In the genomic region with DNA sequence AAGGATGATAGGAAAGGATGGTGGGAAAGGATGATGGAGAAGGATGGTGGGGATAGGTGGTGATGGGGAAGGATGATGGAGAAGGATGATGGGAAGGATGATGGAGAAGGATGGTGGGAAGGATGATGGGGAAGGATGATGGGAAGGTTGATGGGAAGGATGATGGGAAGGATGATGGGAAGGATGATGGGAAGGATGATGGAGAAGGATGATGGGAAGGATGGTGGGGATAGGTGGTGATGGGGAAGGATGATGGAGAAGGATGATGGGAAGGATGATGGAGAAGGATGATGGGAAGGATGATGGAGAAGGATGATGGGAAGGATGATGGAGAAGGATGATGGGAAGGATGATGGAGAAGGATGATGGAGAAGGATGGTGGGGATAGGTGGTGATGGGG, we compare ENCODE assay signal across 9 cellular contexts. TPM values are rescaled to one million over a fixed set of nuclear protein-coding genes. Genes with fewer than 3 reads are reported as not detected.
DNase-seq lines count a peak whose midpoint lies in the region; ATAC-seq and TF ChIP-seq lines count a peak whose summit lies in the region.
"Not testable (repeated sequence)": the region's sequence is repeated elsewhere in the genome, so short reads cannot be mapped to it uniquely, and the experiment has no call there.
"Had no signal": no experiment of that assay in that cellular context is flagged by ENCODE, and none has a peak within 500 bp of the region (broad histone marks: within the 10 kb centered on the region; RNA-seq: fewer than 3 reads in every experiment).

No MANE protein-coding gene starts in this region.

- ATAC-seq in activated CD8-positive, alpha-beta T cell treated with anti-CD3 and anti-CD28 coated beads, Interleukin-2, amount 10 ng/mL, durations not matched to agents 7 days and 5 days; activated naive CD8-positive, alpha-beta T cell treated with anti-CD3 and anti-CD28 coated beads, Interleukin-2, amount 50 U/mL, for 24 hours; naive thymus-derived CD4-positive, alpha-beta T cell; stimulated activated effector memory CD8-positive, alpha-beta T cell treated with anti-CD3 and anti-CD28 coated beads, Interleukin-12 subunit alpha, Interleukin-12 subunit beta, amount 100 ng/mL, for 72 hours: not testable (repeated sequence)

- peak overlapping the region; percentile 76 for H3K27ac Mint-ChIP-seq in activated CD4-positive, alpha-beta T cell treated with anti-CD3 and anti-CD28 coated beads, Interleukin-2, amount 10 ng/mL, durations not matched to agents 24 days and 14 days
- peak overlapping the region; percentile 73 for H3K27ac Mint-ChIP-seq in activated CD8-positive, alpha-beta T cell treated with anti-CD3 and anti-CD28 coated beads, Interleukin-2, amount 10 ng/mL, durations not matched to agents 7 days and 5 days
- peak overlapping the region; percentile 36 for H3K27ac Mint-ChIP-seq in activated T-helper 2 cell treated with anti-CD3 and anti-CD28 coated beads, Interferon-gamma antibody, Interleukin-2, Interleukin-4, amounts not matched to agents 10 μg/mL and 5 μg/mL and 100 μg/mL, durations not matched to agents 14 hours and 24 hours and 36 hours
- H3K27ac Mint-ChIP-seq in activated naive CD8-positive, alpha-beta T cell treated with anti-CD3 and anti-CD28 coated beads, Interleukin-2, amount 50 U/mL, for 24 hours: peak overlapping the region; percentile 62
- H3K27ac Mint-ChIP-seq in naive thymus-derived CD4-positive, alpha-beta T cell: peak overlapping the region in 5 of 9 donors; percentile 81 to 91 (median 83)
- H3K27ac Mint-ChIP-seq in stimulated activated effector memory CD8-positive, alpha-beta T cell treated with anti-CD3 and anti-CD28 coated beads, Interleukin-12 subunit alpha, Interleukin-12 subunit beta, amount 100 ng/mL, for 72 hours: peak overlapping the region; percentile 96

- H3K27me3 Mint-ChIP-seq in activated CD4-positive, alpha-beta T cell treated with anti-CD3 and anti-CD28 coated beads, Interleukin-2, amount 10 ng/mL, durations not matched to agents 24 days and 14 days; activated CD8-positive, alpha-beta T cell treated with anti-CD3 and anti-CD28 coated beads, Interleukin-2, amount 10 ng/mL, durations not matched to agents 7 days and 5 days (ENCODE audit: low read depth); activated T-helper 2 cell treated with anti-CD3 and anti-CD28 coated beads, Interferon-gamma antibody, Interleukin-2, Interleukin-4, amounts not matched to agents 10 μg/mL and 5 μg/mL and 100 μg/mL, durations not matched to agents 14 hours and 24 hours and 36 hours (ENCODE audit: low read depth); activated naive CD8-positive, alpha-beta T cell treated with anti-CD3 and anti-CD28 coated beads, Interleukin-2, amount 50 U/mL, for 24 hours; naive thymus-derived CD4-positive, alpha-beta T cell: not testable (repeated sequence)

- H3K9me3 Mint-ChIP-seq in activated CD4-positive, alpha-beta T cell treated with anti-CD3 and anti-CD28 coated beads, Interleukin-2, amount 10 ng/mL, durations not matched to agents 24 days and 14 days: peaks cover 23% of the 10 kb centered on the region
- H3K9me3 Mint-ChIP-seq in activated CD8-positive, alpha-beta T cell treated with anti-CD3 and anti-CD28 coated beads, Interleukin-2, amount 10 ng/mL, durations not matched to agents 7 days and 5 days (ENCODE audit: insufficient read depth): not testable (repeated sequence)
- peaks cover 35% of the 10 kb centered on the region for H3K9me3 Mint-ChIP-seq in activated T-helper 2 cell treated with anti-CD3 and anti-CD28 coated beads, Interferon-gamma antibody, Interleukin-2, Interleukin-4, amounts not matched to agents 10 μg/mL and 5 μg/mL and 100 μg/mL, durations not matched to agents 14 hours and 24 hours and 36 hours
- peaks cover 13% of the 10 kb centered on the region for H3K9me3 Mint-ChIP-seq in activated naive CD8-positive, alpha-beta T cell treated with anti-CD3 and anti-CD28 coated beads, Interleukin-2, amount 50 U/mL, for 24 hours
- H3K9me3 Mint-ChIP-seq in naive thymus-derived CD4-positive, alpha-beta T cell: peaks cover 0 to 30% (median 3%) of the 10 kb centered on the region in 11 donors
- H3K9me3 Mint-ChIP-seq in stimulated activated effector memory CD8-positive, alpha-beta T cell treated with anti-CD3 and anti-CD28 coated beads, Interleukin-12 subunit alpha, Interleukin-12 subunit beta, amount 100 ng/mL, for 72 hours: peaks cover 12% of the 10 kb centered on the region

- CTCF ChIA-PET in HEK293 (lab: Yijun Ruan, JAX); activated CD8-positive, alpha-beta T cell treated with anti-CD3 and anti-CD28 coated beads, Interleukin-2, amount 10 ng/mL, durations not matched to agents 7 days and 5 days (lab: Charles Lee); naive thymus-derived CD4-positive, alpha-beta T cell (lab: Charles Lee): not testable (repeated sequence)

- not testable (repeated sequence) for H3K36me3 ChIP-seq in HEK293 (ENCODE audit: control insufficient read depth in 2 of 2, insufficient read depth in 1 of 2, low read length in 2 of 2); naive thymus-derived CD4-positive, alpha-beta T cell (ENCODE audit: control insufficient read depth in 2 of 3, insufficient read depth in 3 of 3, low read length in 3 of 3)

- TF ChIP-seq CTCF in HEK293 (tag by site-specific recombination; IDR thresholded peaks at IDR 0.05): not testable (repeated sequence)

- not testable (repeated sequence) for H3K4me1 ChIP-seq in HEK293 (ENCODE audit: control insufficient read depth, insufficient read depth, low read length); naive thymus-derived CD4-positive, alpha-beta T cell (ENCODE audit: control insufficient read depth in 2 of 2, insufficient read depth in 2 of 2, low read length in 2 of 2)

- peaks cover 13% of the 10 kb centered on the region for H3K36me3 Mint-ChIP-seq in activated CD4-positive, alpha-beta T cell treated with anti-CD3 and anti-CD28 coated beads, Interleukin-2, amount 10 ng/mL, durations not matched to agents 24 days and 14 days (ENCODE audit: low read depth)
- H3K36me3 Mint-ChIP-seq in activated CD8-positive, alpha-beta T cell treated with anti-CD3 and anti-CD28 coated beads, Interleukin-2, amount 10 ng/mL, durations not matched to agents 7 days and 5 days (ENCODE audit: low read depth); activated T-helper 2 cell treated with anti-CD3 and anti-CD28 coated beads, Interferon-gamma antibody, Interleukin-2, Interleukin-4, amounts not matched to agents 10 μg/mL and 5 μg/mL and 100 μg/mL, durations not matched to agents 14 hours and 24 hours and 36 hours (ENCODE audit: low read depth); activated naive CD8-positive, alpha-beta T cell treated with anti-CD3 and anti-CD28 coated beads, Interleukin-2, amount 50 U/mL, for 24 hours (ENCODE audit: low read depth): not testable (repeated sequence)
- H3K36me3 Mint-ChIP-seq in naive thymus-derived CD4-positive, alpha-beta T cell: peaks cover 0 to 15% (median 0%) of the 10 kb centered on the region in 5 donors
- H3K36me3 Mint-ChIP-seq in stimulated activated effector memory CD8-positive, alpha-beta T cell treated with anti-CD3 and anti-CD28 coated beads, Interleukin-12 subunit alpha, Interleukin-12 subunit beta, amount 100 ng/mL, for 72 hours: peaks cover 27% of the 10 kb centered on the region

- peak overlapping the region; percentile 20 for H3K4me3 Mint-ChIP-seq in activated CD4-positive, alpha-beta T cell treated with anti-CD3 and anti-CD28 coated beads, Interleukin-2, amount 10 ng/mL, durations not matched to agents 24 days and 14 days
- peak overlapping the region; percentile 53 for H3K4me3 Mint-ChIP-seq in activated CD8-positive, alpha-beta T cell treated with anti-CD3 and anti-CD28 coated beads, Interleukin-2, amount 10 ng/mL, durations not matched to agents 7 days and 5 days
- not testable (repeated sequence) for H3K4me3 Mint-ChIP-seq in activated T-helper 2 cell treated with anti-CD3 and anti-CD28 coated beads, Interferon-gamma antibody, Interleukin-2, Interleukin-4, amounts not matched to agents 10 μg/mL and 5 μg/mL and 100 μg/mL, durations not matched to agents 14 hours and 24 hours and 36 hours (ENCODE audit: low read depth)
- peak overlapping the region; percentile 29 for H3K4me3 Mint-ChIP-seq in activated naive CD8-positive, alpha-beta T cell treated with anti-CD3 and anti-CD28 coated beads, Interleukin-2, amount 50 U/mL, for 24 hours
- peak overlapping the region in 2 of 10 donors; percentile 59 to 63 for H3K4me3 Mint-ChIP-seq in naive thymus-derived CD4-positive, alpha-beta T cell
- peak overlapping the region; percentile 31 for H3K4me3 Mint-ChIP-seq in stimulated activated effector memory CD8-positive, alpha-beta T cell treated with anti-CD3 and anti-CD28 coated beads, Interleukin-12 subunit alpha, Interleukin-12 subunit beta, amount 100 ng/mL, for 72 hours

- H3K4me3 ChIP-seq in HEK293 (ENCODE audit: low read depth, low read length); naive thymus-derived CD4-positive, alpha-beta T cell (ENCODE audit: low read length): not testable (repeated sequence)

- H3K27ac ChIP-seq in HEK293 (ENCODE audit: extremely low read depth, low read depth, low read length); naive thymus-derived CD4-positive, alpha-beta T cell (ENCODE audit: low read depth, low read length): not testable (repeated sequence)

- DNase-seq in activated CD4-positive, alpha-beta T cell treated with anti-CD3 and anti-CD28 coated beads, Interleukin-2, amount 10 ng/mL, durations not matched to agents 24 days and 14 days; activated CD8-positive, alpha-beta T cell treated with anti-CD3 and anti-CD28 coated beads, Interleukin-2, amount 10 ng/mL, durations not matched to agents 7 days and 5 days; activated T-helper 2 cell treated with anti-CD3 and anti-CD28 coated beads, Interferon-gamma antibody, Interleukin-2, Interleukin-4, amounts not matched to agents 10 μg/mL and 5 μg/mL and 100 μg/mL, durations not matched to agents 14 hours and 24 hours and 36 hours (ENCODE audit: low spot score); activated naive CD8-positive, alpha-beta T cell treated with anti-CD3 and anti-CD28 coated beads, Interleukin-2, amount 50 U/mL, for 24 hours; naive thymus-derived CD4-positive, alpha-beta T cell; stimulated activated effector memory CD8-positive, alpha-beta T cell treated with anti-CD3 and anti-CD28 coated beads, Interleukin-12 subunit alpha, Interleukin-12 subunit beta, amount 100 ng/mL, for 72 hours (ENCODE audit: low spot score in 2 of 2): not testable (repeated sequence)

- H3K9me3 ChIP-seq in HEK293 (ENCODE audit: control insufficient read depth, insufficient read depth, low read depth, low read length); naive thymus-derived CD4-positive, alpha-beta T cell (ENCODE audit: control insufficient read depth in 2 of 3, low read length in 3 of 3): not testable (repeated sequence)

- intact Hi-C loops in activated CD4-positive, alpha-beta T cell treated with anti-CD3 and anti-CD28 coated beads, Interleukin-2, amount 10 ng/mL, durations not matched to agents 24 days and 14 days (cut with micrococcal nuclease); activated T-helper 2 cell treated with anti-CD3 and anti-CD28 coated beads, Interferon-gamma antibody, Interleukin-2, Interleukin-4, amounts not matched to agents 10 μg/mL and 5 μg/mL and 100 μg/mL, durations not matched to agents 14 hours and 24 hours and 36 hours (cut with micrococcal nuclease); naive thymus-derived CD4-positive, alpha-beta T cell (cut with micrococcal nuclease): not testable (repeated sequence)

- POLR2A ChIA-PET in HEK293 (lab: Yijun Ruan, JAX); naive thymus-derived CD4-positive, alpha-beta T cell (lab: Charles Lee): not testable (repeated sequence)
- POLR2A ChIA-PET in activated CD8-positive, alpha-beta T cell treated with anti-CD3 and anti-CD28 coated beads, Interleukin-2, amount 10 ng/mL, durations not matched to agents 7 days and 5 days (lab: Charles Lee): interaction anchor here (0.7 kb wide), 1 partner anchor 881 kb away, joined by 3 read pairs; no protein-coding TSS in a partner anchor

- H3K4me1 Mint-ChIP-seq in activated CD4-positive, alpha-beta T cell treated with anti-CD3 and anti-CD28 coated beads, Interleukin-2, amount 10 ng/mL, durations not matched to agents 24 days and 14 days; activated CD8-positive, alpha-beta T cell treated with anti-CD3 and anti-CD28 coated beads, Interleukin-2, amount 10 ng/mL, durations not matched to agents 7 days and 5 days (ENCODE audit: low read depth); activated T-helper 2 cell treated with anti-CD3 and anti-CD28 coated beads, Interferon-gamma antibody, Interleukin-2, Interleukin-4, amounts not matched to agents 10 μg/mL and 5 μg/mL and 100 μg/mL, durations not matched to agents 14 hours and 24 hours and 36 hours (ENCODE audit: low read depth); naive thymus-derived CD4-positive, alpha-beta T cell: not testable (repeated sequence)
- H3K4me1 Mint-ChIP-seq in activated naive CD8-positive, alpha-beta T cell treated with anti-CD3 and anti-CD28 coated beads, Interleukin-2, amount 50 U/mL, for 24 hours: peaks cover 13% of the 10 kb centered on the region
- H3K4me1 Mint-ChIP-seq in stimulated activated effector memory CD8-positive, alpha-beta T cell treated with anti-CD3 and anti-CD28 coated beads, Interleukin-12 subunit alpha, Interleukin-12 subunit beta, amount 100 ng/mL, for 72 hours: peaks cover 17% of the 10 kb centered on the region

- H3K27me3 ChIP-seq in naive thymus-derived CD4-positive, alpha-beta T cell (ENCODE audit: control insufficient read depth in 2 of 2, insufficient read depth in 2 of 2, low read length in 2 of 2): not testable (repeated sequence)

RNA-seq across cellular contexts. Expression of gene C2CD4C, which starts 15.4 kb away (rescaled TPM):
- total RNA-seq in activated CD4-positive, alpha-beta T cell treated with anti-CD3 and anti-CD28 coated beads, Interleukin-2, amount 10 ng/mL, durations not matched to agents 24 days and 14 days: 0.07 and 0.17 TPM in 2 replicates
- total RNA-seq in activated CD8-positive, alpha-beta T cell treated with anti-CD3 and anti-CD28 coated beads, Interleukin-2, amount 10 ng/mL, durations not matched to agents 7 days and 5 days: not detected
- 0.14 and 0.23 TPM in 2 replicates for total RNA-seq in activated T-helper 2 cell treated with anti-CD3 and anti-CD28 coated beads, Interferon-gamma antibody, Interleukin-2, Interleukin-4, amounts not matched to agents 10 μg/mL and 5 μg/mL and 100 μg/mL, durations not matched to agents 14 hours and 24 hours and 36 hours
- total RNA-seq in naive thymus-derived CD4-positive, alpha-beta T cell: not detected
- not detected for polyA plus RNA-seq in naive thymus-derived CD4-positive, alpha-beta T cell
- total RNA-seq: CD4-positive, CD25-positive, alpha-beta regulatory T cell; GM12878 had no signal
- polyA plus RNA-seq: CD4-positive, CD25-positive, alpha-beta regulatory T cell; GM12878 had no signal

RNA-seq across cellular contexts. Expression of gene MIER2, which starts 49.0 kb away (rescaled TPM):
- total RNA-seq in activated CD4-positive, alpha-beta T cell treated with anti-CD3 and anti-CD28 coated beads, Interleukin-2, amount 10 ng/mL, durations not matched to agents 24 days and 14 days: 27.6 and 32.0 TPM in 2 replicates
- total RNA-seq in activated CD8-positive, alpha-beta T cell treated with anti-CD3 and anti-CD28 coated beads, Interleukin-2, amount 10 ng/mL, durations not matched to agents 7 days and 5 days: 10 to 100 TPM; 21.6 to 23.1 TPM
- total RNA-seq in activated T-helper 2 cell treated with anti-CD3 and anti-CD28 coated beads, Interferon-gamma antibody, Interleukin-2, Interleukin-4, amounts not matched to agents 10 μg/mL and 5 μg/mL and 100 μg/mL, durations not matched to agents 14 hours and 24 hours and 36 hours: 29.2 and 30.5 TPM in 2 replicates
- 10 to 100 TPM; 16.0 to 24.6 (median 17.7) TPM for total RNA-seq in naive thymus-derived CD4-positive, alpha-beta T cell
- 1 to 10 TPM; 3.9 to 7.8 TPM for polyA plus RNA-seq in naive thymus-derived CD4-positive, alpha-beta T cell

Comparison
In these comparisons a context has a peak if more than half of its experiments do, and no peak if none do; other contexts are left out.
1. H3K27ac Mint-ChIP-seq: peak in every context shown above with its lines; median percentile 96 in stimulated activated effector memory CD8-positive, alpha-beta T cell treated with anti-CD3 and anti-CD28 coated beads, Interleukin-12 subunit alpha, Interleukin-12 subunit beta, amount 100 ng/mL, for 72 hours; 83 in naive thymus-derived CD4-positive, alpha-beta T cell; 76 in activated CD4-positive, alpha-beta T cell treated with anti-CD3 and anti-CD28 coated beads, Interleukin-2, amount 10 ng/mL, durations not matched to agents 24 days and 14 days; 73 in activated CD8-positive, alpha-beta T cell treated with anti-CD3 and anti-CD28 coated beads, Interleukin-2, amount 10 ng/mL, durations not matched to agents 7 days and 5 days; 62 in activated naive CD8-positive, alpha-beta T cell treated with anti-CD3 and anti-CD28 coated beads, Interleukin-2, amount 50 U/mL, for 24 hours; 36 in activated T-helper 2 cell treated with anti-CD3 and anti-CD28 coated beads, Interferon-gamma antibody, Interleukin-2, Interleukin-4, amounts not matched to agents 10 μg/mL and 5 μg/mL and 100 μg/mL, durations not matched to agents 14 hours and 24 hours and 36 hours.